In genomic region chr10:75446508-75446907, GRCh38 we compare ENCODE assay signal across 23 cellular contexts. TPM values are rescaled to one million over a fixed set of nuclear protein-coding genes. Genes with fewer than 3 reads are reported as not detected.
DNase-seq lines count a peak whose midpoint lies in the region; ATAC-seq, FAIRE-seq and TF ChIP-seq lines count a peak whose summit lies in the region.
"Had no signal": no experiment of that assay in that cellular context is flagged by ENCODE, and none has a peak within 500 bp of the region (broad histone marks: within the 10 kb centered on the region; RNA-seq: fewer than 3 reads in every experiment).

No MANE protein-coding gene starts in this region.

- H3K4me3 ChIP-seq in HepG2 (replicated peaks in 1 of 3; ENCODE audit: insufficient read depth in 1 of 3, low read depth in 2 of 3, low read length in 3 of 3) (no peak overlapping the region), right lobe of liver (no peak overlapping the region), GM23338 (no peak overlapping the region)
- H3K4me3 ChIP-seq: A549; BLaER1 treated with 17β-estradiol and CSF1 and Interleukin-3, amounts not matched to agents 10 nM and 100 nM had no signal

- TF ChIP-seq CTCF in HepG2 (CRISPR knock-in tag; IDR thresholded peaks at IDR 0.05) (no peak), right lobe of liver (IDR thresholded peaks at IDR 0.05) (no peak), endothelial cell (IDR thresholded peaks at IDR 0.05; ENCODE audit: unreplicated experiment) (no peak), GM23338 (conservative IDR thresholded peaks at IDR 0.05; ENCODE audit: low read depth in 2 of 2) (no peak)

- H3K36me3 Mint-ChIP-seq in endothelial cell (ENCODE audit: low read depth, unreplicated experiment) = peaks cover 25% of the 10 kb centered on the region
- peaks cover 6% of the 10 kb centered on the region; the same call in 1 of the 3 replicates for H3K36me3 Mint-ChIP-seq in GM23338 (ENCODE audit: low read depth)
- H3K36me3 Mint-ChIP-seq: CD8-positive, alpha-beta T cell had no signal

- CTCF ChIA-PET in HepG2 (lab: Yijun Ruan, JAX; ENCODE audit: low intra/inter-chr PET ratio, low total read pairs) = no interaction called here

- H3K79me2 ChIP-seq in HepG2 (ENCODE audit: insufficient read depth, low read length) (peaks cover 7% of the 10 kb centered on the region), GM23338 (replicated peaks; ENCODE audit: insufficient read depth) (no peaks in the 10 kb centered on the region)

- peaks cover 4 to 9% of the 10 kb centered on the region in 2 experiments; a peak in 4 of 5 replicates for H3K36me3 ChIP-seq in HepG2 (replicated peaks in 1 of 2; ENCODE audit: control insufficient read depth in 1 of 2, insufficient read depth in 2 of 2, low read length in 2 of 2)
- peaks cover 0 to 2% (median 0%) of the 10 kb centered on the region in 4 donors for H3K36me3 ChIP-seq in right lobe of liver
- no peaks in the 10 kb centered on the region for H3K36me3 ChIP-seq in GM23338 (ENCODE audit: insufficient read depth)
- H3K36me3 ChIP-seq: BLaER1 treated with 17β-estradiol and CSF1 and Interleukin-3, amounts not matched to agents 10 nM and 100 nM had no signal

- in situ Hi-C loops in HepG2 (cut with HindIII; ENCODE audit: extremely low pct_ligation_motif_present, low pct_unique_long_range_greater_than_20kb) = no loop called here

- no TSS peak for BruUV-seq in HepG2 (replicated peaks; lab: Mats Ljungman, UMichigan)

- H3K4me2 ChIP-seq in HepG2 (ENCODE audit: low read depth, low read length) = no peak overlapping the region
- no peak overlapping the region for H3K4me2 ChIP-seq in GM23338
- H3K4me2 ChIP-seq: A549; BLaER1 treated with 17β-estradiol and CSF1 and Interleukin-3, amounts not matched to agents 10 nM and 100 nM had no signal

- FAIRE-seq in HepG2 (lab: Jason Lieb, UNC) = no peak
- FAIRE-seq: A549, D721Med, G401.6, GM12891, GM19239 had no signal

- H3F3A ChIP-seq in GM23338 (replicated peaks; ENCODE audit: low read depth) = no peaks in the 10 kb centered on the region

- H3K27me3 Mint-ChIP-seq in endothelial cell (ENCODE audit: unreplicated experiment) (no peaks in the 10 kb centered on the region), GM23338 (ENCODE audit: insufficient read depth, low read depth, poor library complexity) (peaks cover 17% of the 10 kb centered on the region)

- TF ChIP-seq RAD21 in HepG2 (CRISPR knock-in tag; IDR thresholded peaks at IDR 0.05) = no peak

- DNase-seq in HepG2 (ENCODE audit: low spot score) = no peak
- DNase-seq in right lobe of liver = no peak
- DNase-seq in endothelial cell (ENCODE audit: low spot score) = no peak
- no peak for DNase-seq in GM23338 (ENCODE audit: low spot score)
- DNase-seq in NOMO-1 (lab: John Stamatoyannopoulos, UW; ENCODE audit: unreplicated experiment in 2 of 2) = no peak
- DNase-seq: AML-193; Caco-2; Calu3; CD4-positive, alpha-beta T cell; CD8-positive, alpha-beta T cell; DMS79 treated with DMSO at 0.1 percent for 48 hours; GF-D8 had no signal

- H3K4me1 ChIP-seq in HepG2 (ENCODE audit: insufficient read depth, low read length) (peaks cover 25% of the 10 kb centered on the region), right lobe of liver (peaks cover 0 to 14% (median under 1%) of the 10 kb centered on the region in 4 donors), GM23338 (ENCODE audit: insufficient read depth) (peaks cover 24% of the 10 kb centered on the region)
- H3K4me1 ChIP-seq: BLaER1 treated with 17β-estradiol and CSF1 and Interleukin-3, amounts not matched to agents 10 nM and 100 nM; Caco-2 had no signal

- 86% methylated on average over 1 of the region's 1 CpG for WGBS in HepG2 (ENCODE audit: low lambda C conversion rate)
- WGBS in right lobe of liver (ENCODE audit: insufficient coverage, low coverage, low lambda C conversion rate, missing lambda C conversion rate) = 75% methylated on average over 1 of the region's 1 CpG

- no peak overlapping the region for H3K9ac ChIP-seq in HepG2 (ENCODE audit: insufficient read depth, low read depth, low read length)
- H3K9ac ChIP-seq: BLaER1 treated with 17β-estradiol and CSF1 and Interleukin-3, amounts not matched to agents 10 nM and 100 nM had no signal

- H3K27ac ChIP-seq in HepG2 (ENCODE audit: extremely low read length, insufficient read depth, low read length) (no peak overlapping the region), right lobe of liver (no peak overlapping the region), GM23338 (ENCODE audit: low read depth) (no peak overlapping the region)
- H3K27ac ChIP-seq: 22Rv1; A549; BLaER1 treated with 17β-estradiol and CSF1 and Interleukin-3, amounts not matched to agents 10 nM and 100 nM; C4-2B had no signal

- H3K9me3 ChIP-seq in HepG2 (ENCODE audit: low read length) = peaks cover 29% of the 10 kb centered on the region
- no peaks in the 10 kb centered on the region for H3K9me3 ChIP-seq in right lobe of liver

- H3K9me3 Mint-ChIP-seq in endothelial cell (ENCODE audit: unreplicated experiment) = peaks cover 10% of the 10 kb centered on the region
- H3K9me3 Mint-ChIP-seq in GM23338 = peaks cover 18% of the 10 kb centered on the region

- H3K4me3 Mint-ChIP-seq in endothelial cell (ENCODE audit: unreplicated experiment) = peak overlapping the region; percentile 66
- H3K4me3 Mint-ChIP-seq in GM23338 = no peak overlapping the region
- H3K4me3 Mint-ChIP-seq: B cell; CD4-positive, alpha-beta T cell; CD8-positive, alpha-beta T cell had no signal

- H3K9me2 ChIP-seq in GM23338 (ENCODE audit: insufficient read depth) = no peaks in the 10 kb centered on the region

- H3K27ac Mint-ChIP-seq in endothelial cell (ENCODE audit: unreplicated experiment) = no peak overlapping the region
- no peak overlapping the region for H3K27ac Mint-ChIP-seq in GM23338
- H3K27ac Mint-ChIP-seq: B cell; CD4-positive, alpha-beta T cell; CD8-positive, alpha-beta T cell had no signal

- ATAC-seq in HepG2 (no peak), right lobe of liver (no peak), GM23338 (no peak)
- ATAC-seq: A549; CD8-positive, alpha-beta T cell had no signal

- intact Hi-C loops in HepG2 (cut with micrococcal nuclease; ENCODE audit: unreplicated experiment) (no loop called here), right lobe of liver (cut with DNase I) (no loop called here)

- H4K20me1 ChIP-seq in HepG2 (ENCODE audit: insufficient read depth, low read length) (no peaks in the 10 kb centered on the region), GM23338 (replicated peaks; ENCODE audit: insufficient read depth) (no peaks in the 10 kb centered on the region)
- H4K20me1 ChIP-seq: BLaER1 treated with 17β-estradiol and CSF1 and Interleukin-3, amounts not matched to agents 10 nM and 100 nM had no signal

- H2AFZ ChIP-seq in HepG2 (ENCODE audit: low read length) = no peak overlapping the region
- H2AFZ ChIP-seq in GM23338 = no peak overlapping the region

- TF ChIP-seq POLR2A in HepG2 (IDR thresholded peaks at IDR 0.05; ENCODE audit: insufficient read depth in 1 of 2, low read depth in 2 of 2, low read length in 2 of 2) (no peak), right lobe of liver (IDR thresholded peaks at IDR 0.05) (no peak)

- H3K4me1 Mint-ChIP-seq in endothelial cell (ENCODE audit: unreplicated experiment) (peaks cover 23% of the 10 kb centered on the region), GM23338 (peaks cover 28% of the 10 kb centered on the region)
- H3K4me1 Mint-ChIP-seq: B cell had no signal

- TF ChIP-seq EP300 in HepG2 (IDR thresholded peaks at IDR 0.05; ENCODE audit: low read depth in 2 of 2, low read length in 2 of 2) (no peak), HepG2 (CRISPR knock-in tag; IDR thresholded peaks at IDR 0.05; ENCODE audit: borderline replicate concordance) (no peak)

- H3K27me3 ChIP-seq in HepG2 (ENCODE audit: control insufficient read depth in 1 of 2, insufficient read depth in 2 of 2, low read length in 2 of 2) (no peaks in the 10 kb centered on the region), right lobe of liver (no peaks in the 10 kb centered on the region), GM23338 (ENCODE audit: insufficient read depth) (peaks cover 20% of the 10 kb centered on the region)
- H3K27me3 ChIP-seq: BLaER1 treated with 17β-estradiol and CSF1 and Interleukin-3, amounts not matched to agents 10 nM and 100 nM had no signal

- POLR2A ChIA-PET in HepG2 (lab: Yijun Ruan, JAX) = no interaction called here

RNA-seq across cellular contexts. Expression of gene LRMDA, which starts 15.1 kb away (rescaled TPM):
- total RNA-seq in HepG2 (2016; rRNA removed; fragmentation: Illumina TruSeq; extraction: Trizol) (19.3 and 22.0 TPM in 2 replicates), right lobe of liver (10 to 100 TPM in 5 of 6 experiments, 1 to 10 TPM in 1; 9.9 to 19.9 (median 16.3) TPM), endothelial cell (ENCODE audit: unreplicated experiment) (19.4 TPM)
- total RNA-seq in HepG2 (2016; cell fraction: cytosol; rRNA removed; fragmentation: Illumina TruSeq; extraction: Trizol; ENCODE audit: low read depth) = 70.4 and 78.7 TPM in 2 replicates
- total RNA-seq in HepG2 (2016; cell fraction: insoluble cytoplasmic fraction; rRNA removed; fragmentation: Illumina TruSeq; extraction: Trizol) = 20.0 and 23.4 TPM in 2 replicates
- total RNA-seq in HepG2 (2016; cell fraction: membrane; rRNA removed; fragmentation: Illumina TruSeq; extraction: Trizol) = 36.7 and 40.7 TPM in 2 replicates
- total RNA-seq in HepG2 (2016; cell fraction: nucleus; rRNA removed; fragmentation: Illumina TruSeq; extraction: Trizol) = 27.3 and 38.1 TPM in 2 replicates
- polyA plus RNA-seq in HepG2 (2011; rRNA removed) (13.4 and 17.7 TPM in 2 replicates), GM23338 (2016; fragmentation: Nextera tagmentation; extraction: Ambion mirVana) (1.6 and 1.8 TPM in 2 replicates)
- 18.1 and 21.4 TPM in 2 replicates for polyA plus RNA-seq in HepG2 (2011; cell fraction: cytosol; rRNA removed)
- polyA plus RNA-seq in HepG2 (2011; cell fraction: nucleus; rRNA removed) = 10.7 and 11.9 TPM in 2 replicates
- 14.6 and 23.3 TPM in 2 replicates for polyA plus RNA-seq in HepG2 (2012)
- 51.8 and 58.1 TPM in 2 replicates for polyA plus RNA-seq in HepG2 (2016; cell fraction: cytosol; fragmentation: Illumina TruSeq; extraction: Trizol; ENCODE audit: low read depth)
- polyA plus RNA-seq in HepG2 (2016; cell fraction: insoluble cytoplasmic fraction; fragmentation: Illumina TruSeq; extraction: Trizol; ENCODE audit: low read depth) = 25.9 and 29.7 TPM in 2 replicates
- polyA plus RNA-seq in HepG2 (2016; cell fraction: membrane; fragmentation: Illumina TruSeq; extraction: Trizol; ENCODE audit: low read depth) = 28.6 and 35.5 TPM in 2 replicates
- polyA plus RNA-seq in HepG2 (2016; cell fraction: nucleus; fragmentation: Illumina TruSeq; extraction: Trizol; ENCODE audit: insufficient read depth, low read depth) = 9.9 and 22.8 TPM in 2 replicates
- polyA minus RNA-seq in HepG2 (2011; rRNA and poly(A)+ RNA removed; ENCODE audit: low replicate concordance) = 4.1 and 25.5 TPM in 2 replicates
- 5.1 and 7.5 TPM in 2 replicates for polyA minus RNA-seq in HepG2 (2011; cell fraction: cytosol; rRNA and poly(A)+ RNA removed)
- polyA minus RNA-seq in HepG2 (2011; cell fraction: nucleus; rRNA and poly(A)+ RNA removed) = 58.6 and 83.8 TPM in 2 replicates
- total RNA-seq in GM23338 (2014; rRNA removed; shearing (Covaris generic)) = 0.90 TPM in 1 of 2 replicates, not detected in the other
- total RNA-seq: A172; B cell; CD4-positive, alpha-beta T cell; CD8-positive, alpha-beta T cell had no signal
- polyA plus RNA-seq: BJ had no signal

RNA-seq across cellular contexts. Expression of gene ZNF503, which starts 44.9 kb away (rescaled TPM):
- total RNA-seq in HepG2 (2016; rRNA removed; fragmentation: Illumina TruSeq; extraction: Trizol) (5.8 and 8.3 TPM in 2 replicates), right lobe of liver (1 to 10 TPM; 2.9 to 7.1 (median 5.4) TPM), endothelial cell (ENCODE audit: unreplicated experiment) (8.9 TPM)
- 1.8 and 1.9 TPM in 2 replicates for total RNA-seq in HepG2 (2016; cell fraction: cytosol; rRNA removed; fragmentation: Illumina TruSeq; extraction: Trizol; ENCODE audit: low read depth)
- total RNA-seq in HepG2 (2016; cell fraction: insoluble cytoplasmic fraction; rRNA removed; fragmentation: Illumina TruSeq; extraction: Trizol) = 5.6 and 8.5 TPM in 2 replicates
- 6.0 and 6.3 TPM in 2 replicates for total RNA-seq in HepG2 (2016; cell fraction: membrane; rRNA removed; fragmentation: Illumina TruSeq; extraction: Trizol)
- 8.7 TPM in 2 replicates for total RNA-seq in HepG2 (2016; cell fraction: nucleus; rRNA removed; fragmentation: Illumina TruSeq; extraction: Trizol)
- polyA plus RNA-seq in HepG2 (2011; rRNA removed) (2.7 and 4.0 TPM in 2 replicates), GM23338 (2016; fragmentation: Nextera tagmentation; extraction: Ambion mirVana) (0.21 and 0.24 TPM in 2 replicates)
- polyA plus RNA-seq in HepG2 (2011; cell fraction: cytosol; rRNA removed) = 2.4 and 4.0 TPM in 2 replicates
- polyA plus RNA-seq in HepG2 (2011; cell fraction: nucleus; rRNA removed) = 15.1 and 19.3 TPM in 2 replicates
- 9.8 and 13.3 TPM in 2 replicates for polyA plus RNA-seq in HepG2 (2012)
- polyA plus RNA-seq in HepG2 (2016; cell fraction: cytosol; fragmentation: Illumina TruSeq; extraction: Trizol; ENCODE audit: low read depth) = 1.3 and 1.4 TPM in 2 replicates
- 13.9 and 16.9 TPM in 2 replicates for polyA plus RNA-seq in HepG2 (2016; cell fraction: insoluble cytoplasmic fraction; fragmentation: Illumina TruSeq; extraction: Trizol; ENCODE audit: low read depth)
- 4.1 and 4.2 TPM in 2 replicates for polyA plus RNA-seq in HepG2 (2016; cell fraction: membrane; fragmentation: Illumina TruSeq; extraction: Trizol; ENCODE audit: low read depth)
- polyA plus RNA-seq in HepG2 (2016; cell fraction: nucleus; fragmentation: Illumina TruSeq; extraction: Trizol; ENCODE audit: insufficient read depth, low read depth) = 25.1 and 25.7 TPM in 2 replicates
- 1.0 and 15.3 TPM in 2 replicates for polyA minus RNA-seq in HepG2 (2011; rRNA and poly(A)+ RNA removed; ENCODE audit: low replicate concordance)
- polyA minus RNA-seq in HepG2 (2011; cell fraction: cytosol; rRNA and poly(A)+ RNA removed) = 10.1 and 11.8 TPM in 2 replicates
- polyA minus RNA-seq in HepG2 (2011; cell fraction: nucleus; rRNA and poly(A)+ RNA removed) = 7.0 and 10.7 TPM in 2 replicates
- 0.04 TPM in 1 of 2 replicates, not detected in the other for total RNA-seq in GM23338 (2014; rRNA removed; shearing (Covaris generic))
- total RNA-seq: B cell; CD8-positive, alpha-beta T cell had no signal
